Comparison of ENCODE assay signal across 22 cellular contexts in the genomic region with DNA sequence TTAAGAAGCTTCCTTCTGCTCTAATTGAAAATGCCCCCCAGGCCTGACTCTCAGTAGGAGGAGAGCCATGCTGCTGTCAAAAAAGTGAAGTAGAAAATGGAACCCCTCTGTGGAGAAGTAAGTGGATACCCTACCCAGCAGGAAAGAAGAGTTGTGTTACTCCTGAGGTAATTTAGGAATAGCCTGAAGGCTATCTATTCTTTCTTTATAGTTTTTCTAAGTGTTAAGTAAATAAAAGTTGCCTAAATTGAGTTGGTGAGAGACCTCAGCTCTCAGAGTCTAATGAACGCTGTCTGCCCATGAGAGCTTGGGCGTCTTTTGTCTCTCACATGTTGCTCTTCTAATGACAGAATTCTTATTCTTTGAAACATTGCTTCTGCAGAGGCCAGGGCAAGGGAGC.
"Had no signal": no experiment of that assay in that cellular context is flagged by ENCODE, and none has a peak within 500 bp of the region (broad histone marks: within the 10 kb centered on the region; RNA-seq: fewer than 3 reads in every experiment).

No MANE protein-coding gene starts in this region.

- H3K36me3 ChIP-seq: esophagus muscularis mucosa, gastrocnemius medialis, left ventricle myocardium inferior, lower lobe of right lung, neutrophil, spleen, tibial nerve, upper lobe of right lung, vagina had no signal

- H3K27me3 Mint-ChIP-seq: dendritic cell treated with granulocyte-macrophage colony-stimulating factor and Interleukin-4, amounts not matched to agents 40 ng/mL and 50 ng/mL, for 4 days; effector memory CD8-positive, alpha-beta T cell; stimulated activated memory B cell treated with anti-CD40 and anti-IgM and Interleukin-4, amounts not matched to agents 10 μg/mL and 1 μg/mL and 100 μg/mL, for 72 hours had no signal

- H3K4me3 Mint-ChIP-seq: dendritic cell treated with granulocyte-macrophage colony-stimulating factor and Interleukin-4, amounts not matched to agents 40 ng/mL and 50 ng/mL, for 4 days; effector memory CD8-positive, alpha-beta T cell; memory B cell; naive thymus-derived CD4-positive, alpha-beta T cell; stimulated activated memory B cell treated with anti-CD40 and anti-IgM and Interleukin-4, amounts not matched to agents 10 μg/mL and 1 μg/mL and 100 μg/mL, for 72 hours; stimulated activated naive CD8-positive, alpha-beta T cell treated with anti-CD3 and anti-CD28 coated beads, Interleukin-15, Interleukin-2, amounts not matched to agents 100 ng/mL and 50 ng/mL, for 24 hours had no signal

- H3K27ac ChIP-seq: epithelial cell of prostate, esophagus muscularis mucosa, gastrocnemius medialis, left ventricle myocardium inferior, lower lobe of right lung, neutrophil, spleen, testis, tibial nerve, upper lobe of right lung, vagina had no signal

- H3K4me1 ChIP-seq: esophagus muscularis mucosa, gastrocnemius medialis, left ventricle myocardium inferior, lower lobe of right lung, testis, upper lobe of right lung, vagina had no signal

- H3K27ac Mint-ChIP-seq: dendritic cell treated with granulocyte-macrophage colony-stimulating factor and Interleukin-4, amounts not matched to agents 40 ng/mL and 50 ng/mL, for 4 days; effector memory CD8-positive, alpha-beta T cell; memory B cell; naive thymus-derived CD4-positive, alpha-beta T cell; stimulated activated memory B cell treated with anti-CD40 and anti-IgM and Interleukin-4, amounts not matched to agents 10 μg/mL and 1 μg/mL and 100 μg/mL, for 72 hours; stimulated activated naive CD8-positive, alpha-beta T cell treated with anti-CD3 and anti-CD28 coated beads, Interleukin-15, Interleukin-2, amounts not matched to agents 100 ng/mL and 50 ng/mL, for 24 hours had no signal

- DNase-seq: effector memory CD8-positive, alpha-beta T cell; gastrocnemius medialis; kidney; left cardiac atrium; left ventricle myocardium inferior; lower lobe of right lung; naive thymus-derived CD4-positive, alpha-beta T cell; spleen; stimulated activated CD4-positive, alpha-beta T cell treated with anti-CD3 and anti-CD28 coated beads, Interleukin-15, amount 100 ng/mL, for 24 hours; stimulated activated CD4-positive, alpha-beta T cell treated with anti-CD3 and anti-CD28 coated beads, Interleukin-1b, Interleukin-23, amount 100 ng/mL, for 48 hours; stimulated activated CD4-positive, alpha-beta T cell treated with anti-CD3 and anti-CD28 coated beads, Interleukin-4, amount 100 ng/mL, for 24 hours; testis; upper lobe of right lung had no signal

- H3K9me3 ChIP-seq: esophagus muscularis mucosa, gastrocnemius medialis, left ventricle myocardium inferior, lower lobe of right lung, neutrophil, spleen, testis, tibial nerve, upper lobe of right lung, vagina had no signal

- H3K4me1 Mint-ChIP-seq: stimulated activated memory B cell treated with anti-CD40 and anti-IgM and Interleukin-4, amounts not matched to agents 10 μg/mL and 1 μg/mL and 100 μg/mL, for 72 hours had no signal

- H3K27me3 ChIP-seq: esophagus muscularis mucosa, gastrocnemius medialis, neutrophil, spleen, testis, tibial nerve, upper lobe of right lung, vagina had no signal

- H3K4me3 ChIP-seq: esophagus muscularis mucosa, gastrocnemius medialis, left ventricle myocardium inferior, lower lobe of right lung, spleen, testis, tibial nerve, upper lobe of right lung, vagina had no signal

- H3K9me3 Mint-ChIP-seq: dendritic cell treated with granulocyte-macrophage colony-stimulating factor and Interleukin-4, amounts not matched to agents 40 ng/mL and 50 ng/mL, for 4 days; effector memory CD8-positive, alpha-beta T cell; memory B cell; naive thymus-derived CD4-positive, alpha-beta T cell; stimulated activated memory B cell treated with anti-CD40 and anti-IgM and Interleukin-4, amounts not matched to agents 10 μg/mL and 1 μg/mL and 100 μg/mL, for 72 hours; stimulated activated naive CD8-positive, alpha-beta T cell treated with anti-CD3 and anti-CD28 coated beads, Interleukin-15, Interleukin-2, amounts not matched to agents 100 ng/mL and 50 ng/mL, for 24 hours had no signal

- H3K36me3 Mint-ChIP-seq: memory B cell; naive thymus-derived CD4-positive, alpha-beta T cell; stimulated activated memory B cell treated with anti-CD40 and anti-IgM and Interleukin-4, amounts not matched to agents 10 μg/mL and 1 μg/mL and 100 μg/mL, for 72 hours had no signal
